9 cellular contexts compared by ENCODE assay signal in genomic region chr4:24988776-24989175, GRCh38. TPM values are rescaled to one million over a fixed set of nuclear protein-coding genes. Genes with fewer than 3 reads are reported as not detected.
DNase-seq lines count a peak whose midpoint lies in the region; ATAC-seq and TF ChIP-seq lines count a peak whose summit lies in the region.
"Had no signal": no experiment of that assay in that cellular context is flagged by ENCODE, and none has a peak within 500 bp of the region (broad histone marks: within the 10 kb centered on the region; RNA-seq: fewer than 3 reads in every experiment).

No MANE protein-coding gene starts in this region.

- peak; percentile 23 to 26 for TF ChIP-seq CTCF in tibial artery (IDR thresholded peaks at IDR 0.05)

- H3K36me3 ChIP-seq in tibial artery: no peaks in the 10 kb centered on the region

- DNase-seq in SHP77 (lab: John Stamatoyannopoulos, UW) (peak; percentile 3 to 7), SHP77 treated with DMSO at 0.1 percent for 48 hours (lab: John Stamatoyannopoulos, UW) (no peak), RPMI7951 (ENCODE audit: low read depth) (peak; percentile 59), globus pallidus (ENCODE audit: low spot score) (peak; percentile 31), tibial artery (no peak), NCI-H1048 (lab: John Stamatoyannopoulos, UW) (no peak)
- DNase-seq in stimulated activated CD4-positive, alpha-beta T cell treated with anti-CD3 and anti-CD28 coated beads, Interleukin-4, amount 100 ng/mL, for 24 hours: no peak
- DNase-seq: NCI-H345 had no signal

- intact Hi-C loops in tibial artery (cut with DNase I; ENCODE audit: low total_unique reads): loop anchor here (10.0 kb wide), 1 partner anchor 46 kb away; the partner anchor contains the start of gene LGI2

- no peak for ATAC-seq in HG02798 (IDR thresholded peaks at IDR 0.05; ENCODE audit: poor library complexity, unreplicated experiment)

- peaks cover 0 to 7% (median 0%) of the 10 kb centered on the region in 3 donors for H3K9me3 ChIP-seq in tibial artery

- H3K4me3 ChIP-seq in tibial artery: no peak overlapping the region

- no peaks in the 10 kb centered on the region for H3K27me3 ChIP-seq in tibial artery

- H3K27ac ChIP-seq in tibial artery: no peak overlapping the region

- H3K4me1 ChIP-seq in tibial artery: no peaks in the 10 kb centered on the region

RNA-seq across cellular contexts. Expression of gene LGI2, which starts 42.0 kb away (rescaled TPM):
- not detected in 2 replicates for total RNA-seq in RPMI7951 (2014; rRNA removed; shearing (Covaris generic))

Comparison
In these comparisons a context has a peak if more than half of its experiments do, and no peak if none do; other contexts are left out.
1. DNase-seq: peak in SHP77 (2 of 2), RPMI7951 (single experiment) and globus pallidus (single experiment); none in SHP77 treated with DMSO at 0.1 percent for 48 hours (single experiment), tibial artery (0 of 2), NCI-H1048 (single experiment) and stimulated activated CD4-positive, alpha-beta T cell treated with anti-CD3 and anti-CD28 coated beads, Interleukin-4, amount 100 ng/mL, for 24 hours (single experiment).